15 cellular contexts compared by ENCODE assay signal in genomic region chr16:11565665-11566064, GRCh38. TPM values are rescaled to one million over a fixed set of nuclear protein-coding genes. Genes with fewer than 3 reads are reported as not detected.
DNase-seq lines count a peak whose midpoint lies in the region; ATAC-seq and TF ChIP-seq lines count a peak whose summit lies in the region.
"Had no signal": no experiment of that assay in that cellular context is flagged by ENCODE, and none has a peak within 500 bp of the region (broad histone marks: within the 10 kb centered on the region; RNA-seq: fewer than 3 reads in every experiment).

No MANE protein-coding gene starts in this region.

- no peak overlapping the region for H3K4me2 ChIP-seq in neural progenitor cell

- no peak for TF ChIP-seq CTCF in CD14-positive monocyte (IDR thresholded peaks at IDR 0.05)
- no peak for TF ChIP-seq CTCF in CD8-positive, alpha-beta T cell (IDR thresholded peaks at IDR 0.05)
- TF ChIP-seq CTCF in natural killer cell (IDR thresholded peaks at IDR 0.05), result no peak
- no peak for TF ChIP-seq CTCF in neural progenitor cell (IDR thresholded peaks at IDR 0.05)

- H3K9me3 ChIP-seq in CD8-positive, alpha-beta T cell (ENCODE audit: low read length), result no peaks in the 10 kb centered on the region
- H3K9me3 ChIP-seq in neural progenitor cell (ENCODE audit: low read depth), result no peaks in the 10 kb centered on the region
- H3K9me3 ChIP-seq: gastrocnemius medialis had no signal

- H3K36me3 ChIP-seq in CD8-positive, alpha-beta T cell (ENCODE audit: insufficient read depth, low read length), result peaks cover 4% of the 10 kb centered on the region
- no peaks in the 10 kb centered on the region for H3K36me3 ChIP-seq in neural progenitor cell
- H3K36me3 ChIP-seq: gastrocnemius medialis had no signal

- peaks cover 34 to 65% of the 10 kb centered on the region in 2 donors for H3K36me3 Mint-ChIP-seq in CD14-positive monocyte
- H3K36me3 Mint-ChIP-seq in CD8-positive, alpha-beta T cell, result peaks cover 72% of the 10 kb centered on the region
- peaks cover 35% of the 10 kb centered on the region for H3K36me3 Mint-ChIP-seq in activated naive CD8-positive, alpha-beta T cell treated with anti-CD3 and anti-CD28 coated beads, Interleukin-2, amount 50 U/mL, for 24 hours (ENCODE audit: low read depth)
- H3K36me3 Mint-ChIP-seq in natural killer cell, result peaks cover 15% of the 10 kb centered on the region
- H3K36me3 Mint-ChIP-seq in neural progenitor cell, result no peaks in the 10 kb centered on the region

- H3K9me3 Mint-ChIP-seq in CD14-positive monocyte (no peaks in the 10 kb centered on the region), natural killer cell (no peaks in the 10 kb centered on the region), neural progenitor cell (no peaks in the 10 kb centered on the region)
- H3K9me3 Mint-ChIP-seq in CD8-positive, alpha-beta T cell, result no peaks in the 10 kb centered on the region
- H3K9me3 Mint-ChIP-seq in activated naive CD8-positive, alpha-beta T cell treated with anti-CD3 and anti-CD28 coated beads, Interleukin-2, amount 50 U/mL, for 24 hours, result no peaks in the 10 kb centered on the region

- CTCF ChIA-PET in CD8-positive, alpha-beta T cell (lab: Charles Lee), result interaction anchor here (1.4 to 2.3 kb wide), 2 partner anchors 34 to 100 kb away, joined by 5 to 8 read pairs; no protein-coding TSS in a partner anchor

- H3K27me3 ChIP-seq in CD8-positive, alpha-beta T cell (ENCODE audit: insufficient read depth, low read length), result no peaks in the 10 kb centered on the region
- H3K27me3 ChIP-seq in neural progenitor cell, result no peaks in the 10 kb centered on the region
- H3K27me3 ChIP-seq: gastrocnemius medialis had no signal

- intact Hi-C loops in CD14-positive monocyte (cut with micrococcal nuclease) (no loop called here), natural killer cell (cut with micrococcal nuclease) (no loop called here)
- intact Hi-C loops in CD8-positive, alpha-beta T cell (cut with DNase I, micrococcal nuclease), result no loop called here

- no peak for ATAC-seq in CD8-positive, alpha-beta T cell
- ATAC-seq in activated naive CD8-positive, alpha-beta T cell treated with anti-CD3 and anti-CD28 coated beads, Interleukin-2, amount 50 U/mL, for 24 hours, result no peak
- no peak for ATAC-seq in natural killer cell
- ATAC-seq: gastrocnemius medialis had no signal

- peaks cover 6% of the 10 kb centered on the region for H3F3A ChIP-seq in neural progenitor cell (ENCODE audit: low read depth)

- H3K4me3 Mint-ChIP-seq in CD14-positive monocyte (no peak overlapping the region), natural killer cell (peak overlapping the region; percentile 83), neural progenitor cell (no peak overlapping the region)
- H3K4me3 Mint-ChIP-seq in CD8-positive, alpha-beta T cell, result no peak overlapping the region
- no peak overlapping the region for H3K4me3 Mint-ChIP-seq in activated naive CD8-positive, alpha-beta T cell treated with anti-CD3 and anti-CD28 coated beads, Interleukin-2, amount 50 U/mL, for 24 hours
- H3K4me3 Mint-ChIP-seq: B cell had no signal

- H2AFZ ChIP-seq in neural progenitor cell (replicated peaks), result no peak overlapping the region

- H3K4me1 ChIP-seq in CD8-positive, alpha-beta T cell (ENCODE audit: insufficient read depth, low read length), result peaks cover 66% of the 10 kb centered on the region
- peaks cover 15% of the 10 kb centered on the region for H3K4me1 ChIP-seq in neural progenitor cell

- H3K4me1 Mint-ChIP-seq in CD14-positive monocyte (peaks cover 26% of the 10 kb centered on the region), natural killer cell (peaks cover 80 to 85% of the 10 kb centered on the region in 2 donors), neural progenitor cell (peaks cover 16% of the 10 kb centered on the region)
- H3K4me1 Mint-ChIP-seq in CD8-positive, alpha-beta T cell (ENCODE audit: low read depth), result peaks cover 74% of the 10 kb centered on the region
- peaks cover 77% of the 10 kb centered on the region for H3K4me1 Mint-ChIP-seq in activated naive CD8-positive, alpha-beta T cell treated with anti-CD3 and anti-CD28 coated beads, Interleukin-2, amount 50 U/mL, for 24 hours

- H3K9ac ChIP-seq in neural progenitor cell, result no peak overlapping the region

- H3K27me3 Mint-ChIP-seq in CD14-positive monocyte (ENCODE audit: low read depth in 3 of 3) (peaks cover 0 to 14% (median 2%) of the 10 kb centered on the region in 3 donors), natural killer cell (ENCODE audit: low read depth in 2 of 2) (no peaks in the 10 kb centered on the region), neural progenitor cell (ENCODE audit: insufficient read depth, low read depth) (no peaks in the 10 kb centered on the region)
- no peaks in the 10 kb centered on the region for H3K27me3 Mint-ChIP-seq in CD8-positive, alpha-beta T cell (ENCODE audit: low read depth)
- H3K27me3 Mint-ChIP-seq in activated naive CD8-positive, alpha-beta T cell treated with anti-CD3 and anti-CD28 coated beads, Interleukin-2, amount 50 U/mL, for 24 hours, result no peaks in the 10 kb centered on the region
- H3K27me3 Mint-ChIP-seq: B cell had no signal

- no peak overlapping the region for H3K4me3 ChIP-seq in CD8-positive, alpha-beta T cell (ENCODE audit: low read depth, low read length)
- H3K4me3 ChIP-seq in neural progenitor cell, result no peak overlapping the region
- H3K4me3 ChIP-seq: gastrocnemius medialis had no signal

- peak; percentile 13 for DNase-seq in CD14-positive monocyte (ENCODE audit: low spot score)
- no peak for DNase-seq in CD8-positive, alpha-beta T cell
- DNase-seq in activated naive CD8-positive, alpha-beta T cell treated with anti-CD3 and anti-CD28 coated beads, Interleukin-2, amount 50 U/mL, for 24 hours, result no peak
- DNase-seq in natural killer cell, result no peak
- no peak for DNase-seq in neural progenitor cell (ENCODE audit: low spot score)
- no peak for DNase-seq in occipital lobe (lab: John Stamatoyannopoulos, UW)
- DNase-seq in middle frontal gyrus (ENCODE audit: extremely low spot score, low spot score), result no peak
- DNase-seq: dermis blood vessel endothelial cell; gastrocnemius medialis; GF-D8; KG1; NCI-H2081; NCI-H524; stimulated activated CD4-positive, alpha-beta T cell treated with anti-CD3 and anti-CD28 coated beads, Interleukin-1b, Interleukin-23, amount 100 ng/mL, for 48 hours had no signal

- POLR2A ChIA-PET in CD8-positive, alpha-beta T cell (lab: Charles Lee), result no interaction called here

- H3K79me2 ChIP-seq in neural progenitor cell (ENCODE audit: low read depth), result peaks cover 65% of the 10 kb centered on the region

- no peak overlapping the region for H3K27ac ChIP-seq in CD8-positive, alpha-beta T cell (ENCODE audit: low read depth, low read length)
- no peak overlapping the region for H3K27ac ChIP-seq in neural progenitor cell
- H3K27ac ChIP-seq: gastrocnemius medialis had no signal

- no peak overlapping the region for H3K27ac Mint-ChIP-seq in CD14-positive monocyte
- peak overlapping the region; percentile 82 for H3K27ac Mint-ChIP-seq in CD8-positive, alpha-beta T cell
- H3K27ac Mint-ChIP-seq in activated naive CD8-positive, alpha-beta T cell treated with anti-CD3 and anti-CD28 coated beads, Interleukin-2, amount 50 U/mL, for 24 hours, result peak overlapping the region; percentile 76
- peak overlapping the region; percentile 97 to 98 for H3K27ac Mint-ChIP-seq in natural killer cell
- no peak overlapping the region for H3K27ac Mint-ChIP-seq in neural progenitor cell

- H4K20me1 ChIP-seq in neural progenitor cell (ENCODE audit: low read depth), result no peaks in the 10 kb centered on the region

RNA-seq across cellular contexts. Expression of gene LITAF, which starts 21.1 kb away (rescaled TPM):
- polyA plus RNA-seq in CD14-positive monocyte, result 100 to 1,000 TPM in 1 of 2 donors, 10 to 100 TPM in 1; 69.0 to 118 TPM
- 100 to 1,000 TPM; 543 TPM for total RNA-seq in CD8-positive, alpha-beta T cell
- total RNA-seq in natural killer cell, result 100 to 1,000 TPM; 584 to 772 (median 726) TPM
- 42.5 and 50.0 TPM in 2 replicates for total RNA-seq in neural progenitor cell (ENCODE audit: low replicate concordance)
- total RNA-seq in occipital lobe, result 13.7 TPM

Comparison
In these comparisons a context has a peak if more than half of its experiments do, and no peak if none do; other contexts are left out.
1. H3K27ac Mint-ChIP-seq: peak in CD8-positive, alpha-beta T cell (single experiment), activated naive CD8-positive, alpha-beta T cell treated with anti-CD3 and anti-CD28 coated beads, Interleukin-2, amount 50 U/mL, for 24 hours (single experiment) and natural killer cell (2 of 2); none in CD14-positive monocyte (0 of 7) and neural progenitor cell (single experiment).
2. RNA of gene LITAF, which starts 21.1 kb away (total RNA-seq): 584 to 772 TPM in natural killer cell and 543 TPM in CD8-positive, alpha-beta T cell; 42.5 to 50.0 TPM in neural progenitor cell and 13.7 TPM in occipital lobe (single experiment); every median in the first group is over 10 times any median in the second.